In genomic region chr11:66545701-66546367, GRCh38 we compare ENCODE assay signal across 1 cellular context.
TF ChIP-seq lines count a peak whose summit lies in the region.

Gene ZDHHC24, minus strand, starts transcription at chr11:66546048. Its CDS starts 45 bp downstream, at chr11:66546003.

TF ChIP-seq in K562, 482 proteins besides CTCF, POLR2A, EP300 and RAD21 (continued from another document and continues in another):
- TF ChIP-seq EWSR1 (IDR thresholded peaks at IDR 0.05; ENCODE audit: borderline replicate concordance, low read depth, partially characterized antibody) (no peak), FOXO4 (CRISPR knock-in tag; IDR thresholded peaks at IDR 0.05) (no peak), NONO (IDR thresholded peaks at IDR 0.05; ENCODE audit: low read depth in 2 of 2, low read length in 1 of 2) (peak; percentile 74 to 92; a peak in 3 of 4 replicates), STAG1 (CRISPR knock-in tag; IDR thresholded peaks at IDR 0.05; ENCODE audit: borderline replicate concordance) (no peak), CHD1 (IDR thresholded peaks at IDR 0.05; ENCODE audit: low read length) (peak; percentile 56), NFRKB (IDR thresholded peaks at IDR 0.05; ENCODE audit: low read depth) (no peak), HMGN3 (IDR thresholded peaks at IDR 0.05; ENCODE audit: borderline replicate concordance, extremely low read depth, insufficient read length, low read depth, low read length) (peak; percentile 72), CHD2 (IDR thresholded peaks at IDR 0.05; ENCODE audit: low read depth, low read length) (peak; percentile 71), ZBTB5 (IDR thresholded peaks at IDR 0.05) (no peak), ZNF175 (CRISPR knock-in tag; IDR thresholded peaks at IDR 0.05; ENCODE audit: low read depth) (no peak), TAF1 (IDR thresholded peaks at IDR 0.05; ENCODE audit: control insufficient read depth, extremely low read depth, insufficient read depth, low read length, severe bottlenecking) (peak; percentile 59), GATAD2B (IDR thresholded peaks at IDR 0.05; ENCODE audit: borderline replicate concordance) (peak; percentile 76; the same call in 1 of the 2 replicates), ESRRB (CRISPR knock-in tag; IDR thresholded peaks at IDR 0.05; ENCODE audit: borderline replicate concordance) (no peak), TCFL5 (CRISPR knock-in tag; conservative IDR thresholded peaks at IDR 0.05) (no peak), FIP1L1 (IDR thresholded peaks at IDR 0.05; ENCODE audit: low read depth, low read length, poor library complexity, severe bottlenecking) (peak; percentile 68), ZNF277 (CRISPR knock-in tag; IDR thresholded peaks at IDR 0.05; ENCODE audit: borderline replicate concordance) (no peak), DIDO1 (tag; IDR thresholded peaks at IDR 0.05; ENCODE audit: low read depth) (no peak), MXI1 (IDR thresholded peaks at IDR 0.05; ENCODE audit: low read depth, low read length) (peak; percentile 69), SP1 (CRISPR knock-in tag; IDR thresholded peaks at IDR 0.05) (peak; percentile 91), ID3 (CRISPR knock-in tag; IDR thresholded peaks at IDR 0.05) (no peak), ID3 (tag; IDR thresholded peaks at IDR 0.05) (peak; percentile 73), RB1 (IDR thresholded peaks at IDR 0.05; ENCODE audit: low read depth) (peak; percentile 81), ZNF445 (CRISPR knock-in tag; IDR thresholded peaks at IDR 0.05; ENCODE audit: low read depth) (no peak), CREB1 (IDR thresholded peaks at IDR 0.05) (peak; percentile 48), CREB1 (CRISPR knock-in tag; IDR thresholded peaks at IDR 0.05) (no peak; the same call in 1 of the 2 replicates), ETV5 (CRISPR knock-in tag; IDR thresholded peaks at IDR 0.05; ENCODE audit: low read depth) (peak; percentile 43; the same call in 1 of the 2 replicates), PKNOX1 (IDR thresholded peaks at IDR 0.05) (peak; percentile 99), ZNF431 (CRISPR knock-in tag; IDR thresholded peaks at IDR 0.05) (peak; percentile 71; the same call in 1 of the 2 replicates), SAP30 (IDR thresholded peaks at IDR 0.05; ENCODE audit: borderline replicate concordance, insufficient read depth, low read depth, low read length, poor library complexity, severe bottlenecking) (peak; percentile 95), NFIC (IDR thresholded peaks at IDR 0.05) (peak; percentile 88), NRF1 (conservative IDR thresholded peaks at IDR 0.05 in 1 of 2, IDR thresholded peaks at IDR 0.05 in 1 of 2) (peak; percentile 80 to 82), FUS (optimal IDR thresholded peaks at IDR 0.05; ENCODE audit: low read depth, low read length) (peak; percentile 36), CCNT2 (IDR thresholded peaks at IDR 0.05; ENCODE audit: borderline replicate concordance, extremely low read depth, insufficient read length, low read depth, low read length) (peak; percentile 74), SUPT5H (IDR thresholded peaks at IDR 0.05) (peak; percentile 64), BACH1 (tag; IDR thresholded peaks at IDR 0.05) (no peak), ZBTB12 (CRISPR knock-in tag; IDR thresholded peaks at IDR 0.05) (0 out of 2 replicates have a peak, but pooled peaks have one; percentile 11), REST (CRISPR knock-in tag; IDR thresholded peaks at IDR 0.05; ENCODE audit: low read depth) (no peak; the same call in 1 of the 2 replicates), NR3C1 (CRISPR knock-in tag; IDR thresholded peaks at IDR 0.05) (peak; percentile 68; the same call in 1 of the 2 replicates), THAP12 (CRISPR knock-in tag; IDR thresholded peaks at IDR 0.05) (peak; percentile 71; the same call in 1 of the 2 replicates), ZNF561 (CRISPR knock-in tag; conservative IDR thresholded peaks at IDR 0.05) (no peak), ZNF282 (CRISPR knock-in tag; IDR thresholded peaks at IDR 0.05) (peak; percentile 93; the same call in 1 of the 2 replicates), E2F8 (IDR thresholded peaks at IDR 0.05; ENCODE audit: low read depth, partially characterized antibody) (peak; percentile 54), BCLAF1 (IDR thresholded peaks at IDR 0.05; ENCODE audit: borderline replicate concordance in 1 of 2, control insufficient read depth in 1 of 2, low read depth in 2 of 2, low read length in 1 of 2) (no peak)
